Comparison of ENCODE assay signal across 27 cellular contexts in the genomic region with DNA sequence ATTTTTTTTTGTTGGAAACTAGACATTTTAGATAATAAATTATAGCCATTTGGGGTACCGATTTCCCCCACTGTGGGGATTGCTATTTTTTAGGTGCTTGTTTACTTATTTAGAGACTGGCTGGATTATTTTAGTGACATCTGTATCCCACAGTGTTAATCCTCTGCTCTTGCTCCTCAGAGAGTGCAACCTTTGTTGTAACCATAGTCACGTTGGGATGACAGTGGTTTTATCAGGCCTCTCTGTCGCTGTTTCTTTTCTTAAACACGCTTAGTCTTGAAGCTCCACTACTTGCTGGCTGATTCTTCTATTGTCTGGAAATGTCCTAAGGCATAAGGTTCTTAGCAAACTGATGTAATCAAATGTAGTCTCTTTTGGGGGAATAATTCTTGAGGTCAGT.
"Had no signal": no experiment of that assay in that cellular context is flagged by ENCODE, and none has a peak within 500 bp of the region (broad histone marks: within the 10 kb centered on the region; RNA-seq: fewer than 3 reads in every experiment).

No MANE protein-coding gene starts in this region.

- H3K36me3 Mint-ChIP-seq: immature natural killer cell; naive B cell; stimulated activated memory B cell treated with anti-CD40 and anti-IgM and Interleukin-4, amounts not matched to agents 10 μg/mL and 1 μg/mL and 100 μg/mL, for 72 hours; type B pancreatic cell had no signal

- H3K4me3 Mint-ChIP-seq: immature natural killer cell; mesothelial cell of epicardium; naive B cell; natural killer cell; nephron progenitor cell; stimulated activated memory B cell treated with anti-CD40 and anti-IgM and Interleukin-4, amounts not matched to agents 10 μg/mL and 1 μg/mL and 100 μg/mL, for 72 hours; stimulated activated naive CD8-positive, alpha-beta T cell treated with anti-CD3 and anti-CD28 coated beads, Interleukin-15, amount 100 ng/mL, for 72 hours; type B pancreatic cell had no signal

- H3K27ac Mint-ChIP-seq: immature natural killer cell; mesothelial cell of epicardium; naive B cell; natural killer cell; nephron progenitor cell; progenitor cell of endocrine pancreas; stimulated activated memory B cell treated with anti-CD40 and anti-IgM and Interleukin-4, amounts not matched to agents 10 μg/mL and 1 μg/mL and 100 μg/mL, for 72 hours; stimulated activated naive CD8-positive, alpha-beta T cell treated with anti-CD3 and anti-CD28 coated beads, Interleukin-15, amount 100 ng/mL, for 72 hours; type B pancreatic cell had no signal

- DNase-seq: hypothalamus; immature natural killer cell; kidney; left colon; left lung; lower lobe of right lung; mammary epithelial cell; mesenchymal stem cell; naive B cell; natural killer cell; nephron progenitor cell; ovary; right lobe of liver; stimulated activated CD4-positive, alpha-beta T cell treated with anti-CD3 and anti-CD28 coated beads, Interleukin-12 subunit alpha, Interleukin-12 subunit beta, amount 100 ng/mL, for 4 hours; stimulated activated CD4-positive, alpha-beta T cell treated with anti-CD3 and anti-CD28 coated beads, Interleukin-15, amount 100 ng/mL, for 24 hours; stimulated activated CD4-positive, alpha-beta T cell treated with anti-CD3 and anti-CD28 coated beads, Interleukin-2, amount 100 ng/mL, for 24 hours; stimulated activated CD4-positive, alpha-beta T cell treated with anti-CD3 and anti-CD28 coated beads, Interleukin-4, amount 100 ng/mL, for 24 hours; stimulated activated naive CD4-positive, alpha-beta T cell treated with Interleukin-2 at 50 U/mL for 16 hours; stimulated activated naive CD8-positive, alpha-beta T cell treated with anti-CD3 and anti-CD28 coated beads, Interleukin-15, amount 100 ng/mL, for 72 hours; substantia nigra; uterus had no signal

- H3K4me3 ChIP-seq: left lung, lower lobe of right lung, ovary, right atrium auricular region, right lobe of liver, tibial nerve, uterus had no signal

- H3K27me3 ChIP-seq: left lung, right atrium auricular region, right lobe of liver, tibial nerve, uterus had no signal

- H3K4me1 Mint-ChIP-seq: immature natural killer cell; mesothelial cell of epicardium; naive B cell; natural killer cell; nephron progenitor cell; stimulated activated memory B cell treated with anti-CD40 and anti-IgM and Interleukin-4, amounts not matched to agents 10 μg/mL and 1 μg/mL and 100 μg/mL, for 72 hours; stimulated activated naive CD8-positive, alpha-beta T cell treated with anti-CD3 and anti-CD28 coated beads, Interleukin-15, amount 100 ng/mL, for 72 hours had no signal

- H3K9me3 Mint-ChIP-seq: type B pancreatic cell had no signal

- H3K27ac ChIP-seq: left lung, lower lobe of right lung, ovary, right atrium auricular region, right lobe of liver, tibial nerve, uterus had no signal

- H3K9me3 ChIP-seq: lower lobe of right lung, ovary, right atrium auricular region, right lobe of liver, uterus had no signal

- H3K36me3 ChIP-seq: left lung, lower lobe of right lung, ovary, right atrium auricular region, right lobe of liver, tibial nerve, uterus had no signal

- ATAC-seq: left colon; left lung; lower lobe of right lung; natural killer cell; right lobe of liver; stimulated activated memory B cell treated with anti-CD40 and anti-IgM and Interleukin-4, amounts not matched to agents 10 μg/mL and 1 μg/mL and 100 μg/mL, for 72 hours; stimulated activated naive CD8-positive, alpha-beta T cell treated with anti-CD3 and anti-CD28 coated beads, Interleukin-15, amount 100 ng/mL, for 72 hours had no signal

- H3K4me1 ChIP-seq: left lung, lower lobe of right lung, right atrium auricular region, right lobe of liver, tibial nerve, uterus had no signal

- H3K27me3 Mint-ChIP-seq: naive B cell; stimulated activated memory B cell treated with anti-CD40 and anti-IgM and Interleukin-4, amounts not matched to agents 10 μg/mL and 1 μg/mL and 100 μg/mL, for 72 hours; stimulated activated naive CD8-positive, alpha-beta T cell treated with anti-CD3 and anti-CD28 coated beads, Interleukin-15, amount 100 ng/mL, for 72 hours; type B pancreatic cell had no signal
